Comparison of ENCODE assay signal across 9 cellular contexts in genomic region chr14:101992708-101993107, GRCh38. TPM values are rescaled to one million over a fixed set of nuclear protein-coding genes. Genes with fewer than 3 reads are reported as not detected.
DNase-seq lines count a peak whose midpoint lies in the region; ATAC-seq and TF ChIP-seq lines count a peak whose summit lies in the region.
"Had no signal": no experiment of that assay in that cellular context is flagged by ENCODE, and none has a peak within 500 bp of the region (broad histone marks: within the 10 kb centered on the region; RNA-seq: fewer than 3 reads in every experiment).

No MANE protein-coding gene starts in this region.

- intact Hi-C loops in left lung (cut with DNase I) (no loop called here), thyroid gland (cut with DNase I) (no loop called here)
- intact Hi-C loops in activated CD8-positive, alpha-beta T cell treated with anti-CD3 and anti-CD28 coated beads for 36 hours (cut with micrococcal nuclease) = no loop called here

- no peak for TF ChIP-seq POLR2A in thyroid gland (IDR thresholded peaks at IDR 0.05)

- POLR2A ChIA-PET in activated CD8-positive, alpha-beta T cell treated with anti-CD3 and anti-CD28 coated beads for 36 hours (lab: Charles Lee) = interaction anchor here (0.6 kb wide), 1 partner anchor 43 kb away, joined by 3 read pairs; no protein-coding TSS in a partner anchor

- H3K27ac Mint-ChIP-seq in activated CD8-positive, alpha-beta T cell treated with anti-CD3 and anti-CD28 coated beads for 36 hours = no peak overlapping the region

- H3K9me3 Mint-ChIP-seq in activated CD8-positive, alpha-beta T cell treated with anti-CD3 and anti-CD28 coated beads for 36 hours = no peaks in the 10 kb centered on the region

- H3K36me3 Mint-ChIP-seq in activated CD8-positive, alpha-beta T cell treated with anti-CD3 and anti-CD28 coated beads for 36 hours (ENCODE audit: low read depth) = peaks cover 71% of the 10 kb centered on the region

- no peaks in the 10 kb centered on the region for H3K27me3 ChIP-seq in HL-60 (ENCODE audit: insufficient read depth, poor library complexity, severe bottlenecking)
- no peaks in the 10 kb centered on the region for H3K27me3 ChIP-seq in left lung
- H3K27me3 ChIP-seq in thyroid gland = no peaks in the 10 kb centered on the region
- H3K27me3 ChIP-seq: SJCRH30 had no signal

- no peaks in the 10 kb centered on the region for H3K27me3 Mint-ChIP-seq in activated CD8-positive, alpha-beta T cell treated with anti-CD3 and anti-CD28 coated beads for 36 hours

- H3K4me1 ChIP-seq in left lung (no peaks in the 10 kb centered on the region), thyroid gland (no peaks in the 10 kb centered on the region)
- H3K4me1 ChIP-seq: SJCRH30 had no signal

- peaks cover 4% of the 10 kb centered on the region for H3K4me1 Mint-ChIP-seq in activated CD8-positive, alpha-beta T cell treated with anti-CD3 and anti-CD28 coated beads for 36 hours (ENCODE audit: low read depth)

- H3K4me3 ChIP-seq in HL-60 (replicated peaks; ENCODE audit: insufficient read depth, low read length) (no peak overlapping the region), left lung (no peak overlapping the region), thyroid gland (replicated peaks in 1 of 3) (no peak overlapping the region), coronary artery (no peak overlapping the region)
- H3K4me3 ChIP-seq: SJCRH30 had no signal

- peak; percentile 13 to 48 for DNase-seq in HL-60 (ENCODE audit: low read depth in 1 of 2, low spot score in 1 of 2)
- DNase-seq in left lung = no peak
- DNase-seq in activated CD8-positive, alpha-beta T cell treated with anti-CD3 and anti-CD28 coated beads for 36 hours = no peak
- no peak for DNase-seq in thyroid gland
- no peak for DNase-seq in coronary artery (ENCODE audit: low spot score)
- DNase-seq in midbrain (lab: John Stamatoyannopoulos, UW) = no peak
- DNase-seq: SJCRH30 had no signal

- H3K9me3 ChIP-seq in left lung = no peaks in the 10 kb centered on the region
- H3K9me3 ChIP-seq in thyroid gland = no peaks in the 10 kb centered on the region
- H3K9me3 ChIP-seq: SJCRH30 had no signal

- CTCF ChIA-PET in activated CD8-positive, alpha-beta T cell treated with anti-CD3 and anti-CD28 coated beads for 36 hours (lab: Charles Lee) = interaction anchor here (2.2 kb wide), 1 partner anchor 285 kb away, joined by 5 read pairs; no protein-coding TSS in a partner anchor

- ATAC-seq in GM18861 (IDR thresholded peaks at IDR 0.05; ENCODE audit: unreplicated experiment) (peak; percentile 71), GM21576 (IDR thresholded peaks at IDR 0.05; ENCODE audit: unreplicated experiment) (peak; percentile 91), left lung (peak; percentile 24)
- no peak for ATAC-seq in activated CD8-positive, alpha-beta T cell treated with anti-CD3 and anti-CD28 coated beads for 36 hours

- WGBS in thyroid gland, 2 donors = 94 to 95% methylated on average over 7 of the region's 7 CpGs

- TF ChIP-seq CTCF in HL-60 (IDR thresholded peaks at IDR 0.05; ENCODE audit: insufficient read depth, low read length) (no peak), left lung (IDR thresholded peaks at IDR 0.05) (no peak), thyroid gland (IDR thresholded peaks at IDR 0.05) (no peak), coronary artery (IDR thresholded peaks at IDR 0.05) (no peak)
- TF ChIP-seq CTCF in activated CD8-positive, alpha-beta T cell treated with anti-CD3 and anti-CD28 coated beads for 36 hours (IDR thresholded peaks at IDR 0.05) = no peak

- H3K27ac ChIP-seq in HL-60 (replicated peaks) = no peak overlapping the region
- no peak overlapping the region for H3K27ac ChIP-seq in left lung
- no peak overlapping the region for H3K27ac ChIP-seq in thyroid gland
- no peak overlapping the region for H3K27ac ChIP-seq in coronary artery
- H3K27ac ChIP-seq: SJCRH30 had no signal

- H3K36me3 ChIP-seq in left lung (peaks cover 8 to 100% of the 10 kb centered on the region in 2 donors), thyroid gland (peaks cover 92 to 95% of the 10 kb centered on the region in 2 donors)

- no peak overlapping the region for H3K4me3 Mint-ChIP-seq in activated CD8-positive, alpha-beta T cell treated with anti-CD3 and anti-CD28 coated beads for 36 hours

RNA-seq across cellular contexts. Expression of gene DYNC1H1, which starts 28.3 kb away (rescaled TPM):
- total RNA-seq in left lung = 100 to 1,000 TPM; 492 to 514 TPM
- total RNA-seq in activated CD8-positive, alpha-beta T cell treated with anti-CD3 and anti-CD28 coated beads for 36 hours = 100 to 1,000 TPM; 291 to 301 TPM
- total RNA-seq in thyroid gland = 100 to 1,000 TPM; 464 to 818 (median 553) TPM

Comparison
In these comparisons a context has a peak if more than half of its experiments do, and no peak if none do; other contexts are left out.
1. DNase-seq: peak in HL-60 (2 of 2); none in left lung (0 of 2), activated CD8-positive, alpha-beta T cell treated with anti-CD3 and anti-CD28 coated beads for 36 hours (single experiment), thyroid gland (0 of 2), coronary artery (single experiment) and midbrain (single experiment).